13 cellular contexts compared by ENCODE assay signal in genomic region chr6:11969092-11969491, GRCh38. TPM values are rescaled to one million over a fixed set of nuclear protein-coding genes. Genes with fewer than 3 reads are reported as not detected.
DNase-seq lines count a peak whose midpoint lies in the region; ATAC-seq and TF ChIP-seq lines count a peak whose summit lies in the region.
"Had no signal": no experiment of that assay in that cellular context is flagged by ENCODE, and none has a peak within 500 bp of the region (broad histone marks: within the 10 kb centered on the region; RNA-seq: fewer than 3 reads in every experiment).

No MANE protein-coding gene starts in this region.

- no peaks in the 10 kb centered on the region for H3K79me2 ChIP-seq in GM23338 (replicated peaks; ENCODE audit: insufficient read depth)

- H3K36me3 ChIP-seq in GM23338 (ENCODE audit: insufficient read depth) (no peaks in the 10 kb centered on the region), stomach (no peaks in the 10 kb centered on the region)

- no peak overlapping the region for H3K4me3 ChIP-seq in GM23338
- H3K4me3 ChIP-seq in cardiac fibroblast (replicated peaks in 1 of 2; ENCODE audit: low read depth in 2 of 2, low read length in 2 of 2): peak overlapping the region in 1 of 2 donors; percentile 14
- H3K4me3 ChIP-seq in stomach: no peak overlapping the region

- H3K36me3 Mint-ChIP-seq in GM23338 (ENCODE audit: low read depth): peaks cover 8% of the 10 kb centered on the region
- H3K36me3 Mint-ChIP-seq in activated T-helper 17 cell treated with anti-CD3 and anti-CD28 coated beads, Interleukin-2, amount 50 U/mL, for 72 hours (ENCODE audit: low read depth): no peaks in the 10 kb centered on the region
- H3K36me3 Mint-ChIP-seq: natural killer cell treated with Interleukin-12 subunit alpha and Interleukin-12 subunit beta and Interleukin-15 and Interleukin-18, amount 100 ng/mL, for 72 hours had no signal

- ATAC-seq in GM23338 (no peak), HG03432 (IDR thresholded peaks at IDR 0.05; ENCODE audit: unreplicated experiment) (no peak)
- ATAC-seq in activated T-helper 17 cell treated with anti-CD3 and anti-CD28 coated beads, Interleukin-2, amount 50 U/mL, for 72 hours (replicated peaks): no peak
- ATAC-seq in stimulated activated naive CD8-positive, alpha-beta T cell treated with anti-CD3 and anti-CD28 coated beads, Interleukin-15, amount 100 ng/mL, for 72 hours: no peak
- ATAC-seq: natural killer cell treated with Interleukin-12 subunit alpha and Interleukin-12 subunit beta and Interleukin-15 and Interleukin-18, amount 100 ng/mL, for 72 hours had no signal

- peak overlapping the region; percentile 66 for H2AFZ ChIP-seq in GM23338

- H3K9me3 Mint-ChIP-seq in GM23338: no peaks in the 10 kb centered on the region; the same call in 2 of the 3 replicates
- H3K9me3 Mint-ChIP-seq in activated T-helper 17 cell treated with anti-CD3 and anti-CD28 coated beads, Interleukin-2, amount 50 U/mL, for 72 hours: no peaks in the 10 kb centered on the region
- peaks cover 3 to 5% of the 10 kb centered on the region in 2 donors for H3K9me3 Mint-ChIP-seq in stimulated activated naive CD8-positive, alpha-beta T cell treated with anti-CD3 and anti-CD28 coated beads, Interleukin-15, amount 100 ng/mL, for 72 hours
- H3K9me3 Mint-ChIP-seq: activated T-cell treated with anti-CD3 and anti-CD28 coated beads, Interleukin-2, amount 50 U/mL, for 24 hours; natural killer cell treated with Interleukin-12 subunit alpha and Interleukin-12 subunit beta and Interleukin-15 and Interleukin-18, amount 100 ng/mL, for 72 hours had no signal

- no peak overlapping the region for H3K27ac Mint-ChIP-seq in GM23338
- no peak overlapping the region for H3K27ac Mint-ChIP-seq in activated T-helper 17 cell treated with anti-CD3 and anti-CD28 coated beads, Interleukin-2, amount 50 U/mL, for 72 hours
- no peak overlapping the region for H3K27ac Mint-ChIP-seq in stimulated activated naive CD8-positive, alpha-beta T cell treated with anti-CD3 and anti-CD28 coated beads, Interleukin-15, amount 100 ng/mL, for 72 hours
- H3K27ac Mint-ChIP-seq: activated T-cell treated with anti-CD3 and anti-CD28 coated beads, Interleukin-2, amount 50 U/mL, for 24 hours; natural killer cell treated with Interleukin-12 subunit alpha and Interleukin-12 subunit beta and Interleukin-15 and Interleukin-18, amount 100 ng/mL, for 72 hours had no signal

- no peak overlapping the region for H3K4me2 ChIP-seq in GM23338

- peaks cover 28% of the 10 kb centered on the region; the same call in 1 of the 2 replicates for H3K9me2 ChIP-seq in GM23338 (ENCODE audit: insufficient read depth)

- H3K27me3 ChIP-seq in GM23338 (ENCODE audit: insufficient read depth) (no peaks in the 10 kb centered on the region), stomach (no peaks in the 10 kb centered on the region)

- TF ChIP-seq EP300 in stomach (IDR thresholded peaks at IDR 0.05): no peak

- TF ChIP-seq POLR2A in stomach (IDR thresholded peaks at IDR 0.05): no peak

- no peaks in the 10 kb centered on the region for H4K20me1 ChIP-seq in GM23338 (replicated peaks; ENCODE audit: insufficient read depth)

- H3K4me3 Mint-ChIP-seq in GM23338: no peak overlapping the region
- no peak overlapping the region for H3K4me3 Mint-ChIP-seq in activated T-helper 17 cell treated with anti-CD3 and anti-CD28 coated beads, Interleukin-2, amount 50 U/mL, for 72 hours
- no peak overlapping the region for H3K4me3 Mint-ChIP-seq in stimulated activated naive CD8-positive, alpha-beta T cell treated with anti-CD3 and anti-CD28 coated beads, Interleukin-15, amount 100 ng/mL, for 72 hours
- H3K4me3 Mint-ChIP-seq: activated T-cell treated with anti-CD3 and anti-CD28 coated beads, Interleukin-2, amount 50 U/mL, for 24 hours; natural killer cell treated with Interleukin-12 subunit alpha and Interleukin-12 subunit beta and Interleukin-15 and Interleukin-18, amount 100 ng/mL, for 72 hours had no signal

- H3K27me3 Mint-ChIP-seq in GM23338 (ENCODE audit: insufficient read depth, low read depth, poor library complexity): peaks cover 1% of the 10 kb centered on the region
- H3K27me3 Mint-ChIP-seq in activated T-helper 17 cell treated with anti-CD3 and anti-CD28 coated beads, Interleukin-2, amount 50 U/mL, for 72 hours: peaks cover 3% of the 10 kb centered on the region
- no peaks in the 10 kb centered on the region for H3K27me3 Mint-ChIP-seq in stimulated activated naive CD8-positive, alpha-beta T cell treated with anti-CD3 and anti-CD28 coated beads, Interleukin-15, amount 100 ng/mL, for 72 hours
- H3K27me3 Mint-ChIP-seq: activated T-cell treated with anti-CD3 and anti-CD28 coated beads, Interleukin-2, amount 50 U/mL, for 24 hours; natural killer cell treated with Interleukin-12 subunit alpha and Interleukin-12 subunit beta and Interleukin-15 and Interleukin-18, amount 100 ng/mL, for 72 hours had no signal

- no peak overlapping the region for H3K27ac ChIP-seq in GM23338 (ENCODE audit: low read depth)
- H3K27ac ChIP-seq in stomach: peak overlapping the region in 3 of 5 donors; percentile 2 to 10 (median 4)

- 30 to 43% (median 33%) methylated on average over 2 of the region's 2 CpGs for WGBS in stomach, 5 donors

- peaks cover 36% of the 10 kb centered on the region for H3K4me1 Mint-ChIP-seq in GM23338
- H3K4me1 Mint-ChIP-seq in activated T-helper 17 cell treated with anti-CD3 and anti-CD28 coated beads, Interleukin-2, amount 50 U/mL, for 72 hours: no peaks in the 10 kb centered on the region
- H3K4me1 Mint-ChIP-seq in stimulated activated naive CD8-positive, alpha-beta T cell treated with anti-CD3 and anti-CD28 coated beads, Interleukin-15, amount 100 ng/mL, for 72 hours: peaks cover 7% of the 10 kb centered on the region

- no peaks in the 10 kb centered on the region for H3K9me3 ChIP-seq in stomach

- no peaks in the 10 kb centered on the region for H3F3A ChIP-seq in GM23338 (replicated peaks; ENCODE audit: low read depth)

- H3K4me1 ChIP-seq in GM23338 (ENCODE audit: insufficient read depth): peaks cover 26% of the 10 kb centered on the region
- peaks cover 0 to 15% (median 8%) of the 10 kb centered on the region in 4 donors for H3K4me1 ChIP-seq in stomach

- no peak for DNase-seq in GM23338 (ENCODE audit: low spot score)
- DNase-seq in cardiac fibroblast (ENCODE audit: low read depth in 2 of 2): peak; percentile 25 to 91
- peak; percentile 4 for DNase-seq in kidney tubule cell (ENCODE audit: low spot score)
- no peak for DNase-seq in stomach
- no peak for DNase-seq in occipital lobe (lab: John Stamatoyannopoulos, UW)
- no peak for DNase-seq in stimulated activated naive CD8-positive, alpha-beta T cell treated with anti-CD3 and anti-CD28 coated beads, Interleukin-15, amount 100 ng/mL, for 72 hours
- DNase-seq: activated CD4-positive, CD25-positive, alpha-beta regulatory T cell; activated T-cell treated with anti-CD3 and anti-CD28 coated beads, Interleukin-2, amount 50 U/mL, for 24 hours; islet precursor cell; NCI-H187 had no signal

- TF ChIP-seq CTCF in GM23338 (conservative IDR thresholded peaks at IDR 0.05; ENCODE audit: low read depth in 2 of 2) (no peak), cardiac fibroblast (IDR thresholded peaks at IDR 0.05; ENCODE audit: low read depth, low read length) (no peak), stomach (IDR thresholded peaks at IDR 0.05) (no peak)

- intact Hi-C loops in stomach (cut with DNase I; ENCODE audit: low total_unique reads): no loop called here

TF ChIP-seq in GM23338, 12 proteins besides CTCF, POLR2A, EP300 and RAD21 (continues in another document):
- TF ChIP-seq ETS1 (IDR thresholded peaks at IDR 0.05) (no peak), ZNF331 (CRISPR knock-in tag; IDR thresholded peaks at IDR 0.05; ENCODE audit: low read depth) (no peak)

RNA-seq across cellular contexts. Expression of gene HIVEP1, which starts 43.0 kb away (rescaled TPM):
- total RNA-seq in GM23338 (2014; rRNA removed; shearing (Covaris generic)): 16.5 and 21.7 TPM in 2 replicates
- polyA plus RNA-seq in GM23338 (2016; fragmentation: Nextera tagmentation; extraction: Ambion mirVana): 7.7 and 10.1 TPM in 2 replicates
- total RNA-seq in stomach: 10 to 100 TPM; 12.9 to 19.6 (median 16.5) TPM
- polyA plus RNA-seq in stomach: 1 to 10 TPM; 2.0 to 3.7 (median 3.5) TPM
- 22.0 TPM for total RNA-seq in occipital lobe
- 10 to 100 TPM; 29.4 to 75.5 TPM for total RNA-seq in activated T-helper 17 cell treated with anti-CD3 and anti-CD28 coated beads, Interleukin-2, amount 50 U/mL, for 72 hours

Comparison
In these comparisons a context has a peak if more than half of its experiments do, and no peak if none do; other contexts are left out.
1. DNase-seq: peak in cardiac fibroblast (2 of 2) and kidney tubule cell (single experiment); none in GM23338 (single experiment), stomach (single experiment), occipital lobe (single experiment) and stimulated activated naive CD8-positive, alpha-beta T cell treated with anti-CD3 and anti-CD28 coated beads, Interleukin-15, amount 100 ng/mL, for 72 hours (0 of 2).